Comparison of ENCODE assay signal across 15 cellular contexts in genomic region chr4:184900184-184900583, GRCh38.
"Had no signal": no experiment of that assay in that cellular context is flagged by ENCODE, and none has a peak within 500 bp of the region (broad histone marks: within the 10 kb centered on the region; RNA-seq: fewer than 3 reads in every experiment).

No MANE protein-coding gene starts in this region.

- H3K9me3 ChIP-seq: esophagus muscularis mucosa, gastrocnemius medialis, left lung, lower lobe of right lung, neutrophil, sigmoid colon, stomach had no signal

- ATAC-seq: effector memory CD8-positive, alpha-beta T cell had no signal

- H3K4me3 ChIP-seq: esophagus muscularis mucosa, gastrocnemius medialis, left lung, lower lobe of right lung, sigmoid colon, stomach had no signal

- DNase-seq: effector memory CD8-positive, alpha-beta T cell; gastrocnemius medialis; glutamatergic neuron; islet precursor cell; left lung; lower lobe of right lung; nephron progenitor cell; sigmoid colon; small intestine; stimulated activated CD4-positive, alpha-beta T cell treated with anti-CD3 and anti-CD28 coated beads, Interleukin-12 subunit alpha, Interleukin-12 subunit beta, amount 100 ng/mL, for 4 hours; stimulated activated naive CD4-positive, alpha-beta T cell; stomach had no signal

- H3K27ac ChIP-seq: epithelial cell of prostate, esophagus muscularis mucosa, lower lobe of right lung, sigmoid colon, stomach had no signal

- H3K4me1 ChIP-seq: sigmoid colon had no signal

- H3K27me3 ChIP-seq: gastrocnemius medialis, neutrophil, stomach had no signal

- H3K36me3 ChIP-seq: esophagus muscularis mucosa, gastrocnemius medialis, left lung, lower lobe of right lung, neutrophil, sigmoid colon, stomach had no signal
